ENCODE assay signal across 8 cellular contexts in the genomic region with DNA sequence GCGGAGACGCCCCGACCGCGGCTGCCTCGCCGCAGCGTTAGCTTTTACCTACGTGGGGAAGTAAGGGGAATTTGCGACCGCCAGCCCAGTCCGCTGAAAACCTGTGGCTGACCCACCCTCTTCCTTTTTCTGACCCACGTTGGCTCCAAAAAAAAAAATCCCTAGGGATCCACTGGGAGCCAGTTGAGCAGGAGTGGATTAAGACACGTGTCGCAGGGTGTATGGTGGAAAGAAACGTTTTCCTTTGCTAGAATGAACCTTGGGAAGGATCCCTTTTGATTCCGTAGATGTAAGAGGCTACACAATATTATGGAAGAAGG. TPM values are rescaled to one million over a fixed set of nuclear protein-coding genes. Genes with fewer than 3 reads are reported as not detected.
DNase-seq lines count a peak whose midpoint lies in the region; ATAC-seq and TF ChIP-seq lines count a peak whose summit lies in the region.

No MANE protein-coding gene starts in this region.

- H3K27ac ChIP-seq in CD4-positive, CD25-positive, alpha-beta regulatory T cell (ENCODE audit: insufficient read depth, low read length, poor library complexity, severe bottlenecking) = peak overlapping the region; percentile 89
- H3K27ac ChIP-seq in WERI-Rb-1 (peak overlapping the region; percentile 79), sigmoid colon (peak overlapping the region; percentile 85 to 94 (median 91))

- no peaks in the 10 kb centered on the region for H3K9me3 Mint-ChIP-seq in CD4-positive, CD25-positive, alpha-beta regulatory T cell
- H3K9me3 Mint-ChIP-seq in glutamatergic neuron (ENCODE audit: unreplicated experiment) = peaks cover 8% of the 10 kb centered on the region

- no peak for DNase-seq in CD4-positive, CD25-positive, alpha-beta regulatory T cell
- DNase-seq in WERI-Rb-1 (no peak), glutamatergic neuron (no peak), sigmoid colon (no peak), KG1 (lab: John Stamatoyannopoulos, UW) (no peak), erythroblast (lab: John Stamatoyannopoulos, UW) (no peak)

- H3K4me3 Mint-ChIP-seq in CD4-positive, CD25-positive, alpha-beta regulatory T cell = peak overlapping the region; percentile 98 to 100 (median 99)
- H3K4me3 Mint-ChIP-seq in glutamatergic neuron (ENCODE audit: unreplicated experiment) = peak overlapping the region; percentile 100

- peak overlapping the region; percentile 86 for H3K4me3 ChIP-seq in CD4-positive, CD25-positive, alpha-beta regulatory T cell (ENCODE audit: low read depth, low read length)
- H3K4me3 ChIP-seq in WERI-Rb-1 (ENCODE audit: low read depth, low read length) (peak overlapping the region; percentile 73), sigmoid colon (peak overlapping the region; percentile 68 to 91 (median 80))

- no peaks in the 10 kb centered on the region for H3K27me3 ChIP-seq in CD4-positive, CD25-positive, alpha-beta regulatory T cell (ENCODE audit: control insufficient read depth, insufficient read depth, low read length)
- H3K27me3 ChIP-seq in WERI-Rb-1 (ENCODE audit: insufficient read depth, low read depth, severe bottlenecking) (no peaks in the 10 kb centered on the region), sigmoid colon (no peaks in the 10 kb centered on the region)

- no peak for TF ChIP-seq POLR2A in sigmoid colon (IDR thresholded peaks at IDR 0.05)
- no peak for TF ChIP-seq POLR2A in erythroblast (IDR thresholded peaks at IDR 0.05; ENCODE audit: low read length)

- H3K4me1 Mint-ChIP-seq in CD4-positive, CD25-positive, alpha-beta regulatory T cell = peaks cover 22 to 54% (median 42%) of the 10 kb centered on the region in 4 donors
- H3K4me1 Mint-ChIP-seq in glutamatergic neuron (ENCODE audit: low read depth, unreplicated experiment) = peaks cover 15% of the 10 kb centered on the region

- H3K27ac Mint-ChIP-seq in CD4-positive, CD25-positive, alpha-beta regulatory T cell = peak overlapping the region; percentile 79 to 98 (median 98)
- H3K27ac Mint-ChIP-seq in glutamatergic neuron (ENCODE audit: unreplicated experiment) = peak overlapping the region; percentile 90

- no peaks in the 10 kb centered on the region for H3K27me3 Mint-ChIP-seq in CD4-positive, CD25-positive, alpha-beta regulatory T cell
- peaks cover 4% of the 10 kb centered on the region for H3K27me3 Mint-ChIP-seq in glutamatergic neuron (ENCODE audit: unreplicated experiment)

- no peak for ATAC-seq in CD4-positive, CD25-positive, alpha-beta regulatory T cell (ENCODE audit: low read depth in 2 of 2)
- ATAC-seq in HG02981 (IDR thresholded peaks at IDR 0.05; ENCODE audit: unreplicated experiment) = peak; percentile 27
- ATAC-seq in GM21825 (IDR thresholded peaks at IDR 0.05; ENCODE audit: unreplicated experiment) = no peak

- H3K36me3 ChIP-seq in CD4-positive, CD25-positive, alpha-beta regulatory T cell (ENCODE audit: control insufficient read depth, insufficient read depth, low read length) = peaks cover 2% of the 10 kb centered on the region
- H3K36me3 ChIP-seq in WERI-Rb-1 = no peaks in the 10 kb centered on the region
- no peaks in the 10 kb centered on the region for H3K36me3 ChIP-seq in sigmoid colon

- peaks cover 3% of the 10 kb centered on the region for H3K36me3 Mint-ChIP-seq in CD4-positive, CD25-positive, alpha-beta regulatory T cell
- H3K36me3 Mint-ChIP-seq in glutamatergic neuron (ENCODE audit: unreplicated experiment) = no peaks in the 10 kb centered on the region

- TF ChIP-seq CTCF in WERI-Rb-1 (IDR thresholded peaks at IDR 0.05; ENCODE audit: low read depth, low read length) (no peak), glutamatergic neuron (IDR thresholded peaks at IDR 0.05; ENCODE audit: partially characterized antibody, unreplicated experiment) (no peak), sigmoid colon (IDR thresholded peaks at IDR 0.05) (no peak)

- no peaks in the 10 kb centered on the region for H3K9me3 ChIP-seq in CD4-positive, CD25-positive, alpha-beta regulatory T cell (ENCODE audit: control insufficient read depth in 2 of 2, low read length in 2 of 2)
- H3K9me3 ChIP-seq in WERI-Rb-1 (ENCODE audit: severe bottlenecking) = no peaks in the 10 kb centered on the region
- H3K9me3 ChIP-seq in sigmoid colon = no peaks in the 10 kb centered on the region

- intact Hi-C loops in sigmoid colon (cut with DNase I) = loop anchor here (2.0 kb wide), 1 partner anchor 27 kb away; no protein-coding TSS in a partner anchor

- 0 to 1% methylated on average over 17 of the region's 17 CpGs for WGBS in sigmoid colon, 2 donors

- H3K4me1 ChIP-seq in CD4-positive, CD25-positive, alpha-beta regulatory T cell (ENCODE audit: control insufficient read depth, insufficient read depth, low read length, poor library complexity, severe bottlenecking) = peaks cover 33% of the 10 kb centered on the region
- peaks cover 0 to 39% (median 31%) of the 10 kb centered on the region in 4 donors for H3K4me1 ChIP-seq in sigmoid colon

- no peak for TF ChIP-seq EP300 in sigmoid colon (IDR thresholded peaks at IDR 0.05)

RNA-seq across cellular contexts. Expression of gene PCYT1A, which starts 0.6 kb away (rescaled TPM):
- 87.4 TPM for total RNA-seq in CD4-positive, CD25-positive, alpha-beta regulatory T cell
- 10 to 100 TPM; 21.4 to 25.2 (median 22.9) TPM for polyA plus RNA-seq in CD4-positive, CD25-positive, alpha-beta regulatory T cell
- total RNA-seq in glutamatergic neuron (ENCODE audit: unreplicated experiment) (37.0 TPM), sigmoid colon (10 to 100 TPM; 61.4 to 88.6 (median 72.4) TPM)
- 10 to 100 TPM; 25.8 to 31.6 (median 29.6) TPM for polyA plus RNA-seq in sigmoid colon

RNA-seq across cellular contexts. Expression of gene DYNLT2B, which starts 29.9 kb away (rescaled TPM):
- 9.1 TPM for total RNA-seq in CD4-positive, CD25-positive, alpha-beta regulatory T cell
- polyA plus RNA-seq in CD4-positive, CD25-positive, alpha-beta regulatory T cell = 10 to 100 TPM; 13.8 to 20.7 (median 16.9) TPM
- total RNA-seq in glutamatergic neuron (ENCODE audit: unreplicated experiment) = 14.8 TPM
- total RNA-seq in sigmoid colon = 10 to 100 TPM in 2 of 4 donors, 1 to 10 TPM in 2; 6.8 to 17.8 (median 13.2) TPM
- 10 to 100 TPM in 2 of 3 donors, 1 to 10 TPM in 1; 3.9 to 14.4 (median 11.5) TPM for polyA plus RNA-seq in sigmoid colon

RNA-seq across cellular contexts. Expression of gene TM4SF19, which starts 50.1 kb away (rescaled TPM):
- total RNA-seq in CD4-positive, CD25-positive, alpha-beta regulatory T cell = not detected
- polyA plus RNA-seq in CD4-positive, CD25-positive, alpha-beta regulatory T cell = under 1 TPM in 1 of 4 donors, not detected in 3; 0.15 TPM
- not detected for total RNA-seq in glutamatergic neuron (ENCODE audit: unreplicated experiment)
- total RNA-seq in sigmoid colon = not detected
- not detected for polyA plus RNA-seq in sigmoid colon
